In the genomic region with DNA sequence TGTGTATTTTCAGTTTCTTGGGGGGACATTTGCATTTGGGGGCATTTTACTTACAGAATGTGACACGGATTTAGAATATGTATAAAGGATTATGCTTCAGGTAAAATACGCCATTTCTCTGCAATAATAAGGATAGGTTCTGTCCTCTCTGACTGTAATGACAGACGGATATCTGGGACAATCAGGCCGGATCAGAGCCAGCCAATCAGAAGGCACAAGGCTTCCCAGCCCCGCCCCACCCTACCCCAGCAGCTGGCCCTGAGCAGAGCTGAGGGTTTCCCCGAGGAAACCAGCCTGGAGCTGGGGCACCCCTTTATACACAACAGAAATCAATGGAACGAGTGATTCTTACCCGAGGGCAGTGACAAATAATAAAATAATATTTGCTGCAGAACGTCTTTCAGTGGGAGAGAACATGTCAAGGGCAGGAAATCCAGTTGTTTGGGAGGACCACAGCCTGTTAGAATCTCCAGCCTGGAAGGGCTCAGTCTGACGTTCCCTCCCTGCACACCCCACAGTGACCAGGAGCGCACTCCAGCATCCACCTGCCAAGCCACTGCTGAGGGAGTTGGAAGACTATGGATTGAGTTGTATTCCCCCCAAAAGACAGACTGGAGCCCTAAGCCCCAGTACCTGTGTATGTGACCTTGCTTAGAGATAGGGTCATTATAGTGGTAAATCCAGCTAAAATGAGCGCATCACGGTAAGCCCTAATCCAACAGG, we compare ENCODE assay signal across 1 cellular context.
A peak's percentile ranks its signal among the peaks of the same experiment; 100 is the strongest.
TF ChIP-seq lines count a peak whose summit lies in the region.

No MANE protein-coding gene starts in this region.

TF ChIP-seq in H1, 55 proteins besides CTCF, POLR2A, EP300 and RAD21:
- TF ChIP-seq CHD2 (IDR thresholded peaks at IDR 0.05; ENCODE audit: low read length): 0 out of 2 replicates have a peak, but pooled peaks have one; percentile 36
- TF ChIP-seq USF2 (IDR thresholded peaks at IDR 0.05; ENCODE audit: low read length): no peak
- peak; percentile 71; the same call in 1 of the 2 replicates for TF ChIP-seq SP1 (IDR thresholded peaks at IDR 0.05; ENCODE audit: low read depth, low read length)
- TF ChIP-seq POU5F1 (IDR thresholded peaks at IDR 0.05; ENCODE audit: low read depth, low read length): no peak
- no peak for TF ChIP-seq HDAC6 (IDR thresholded peaks at IDR 0.05; ENCODE audit: low read depth, low read length)
- no peak for TF ChIP-seq EZH2 (IDR thresholded peaks at IDR 0.05; ENCODE audit: low read depth, low read length, severe bottlenecking)
- peak; percentile 36 for TF ChIP-seq SP2 (IDR thresholded peaks at IDR 0.05; ENCODE audit: low read length)
